10 cellular contexts compared by ENCODE assay signal in genomic region chr1:156704166-156704711, GRCh38. TPM values are rescaled to one million over a fixed set of nuclear protein-coding genes. Genes with fewer than 3 reads are reported as not detected.
DNase-seq lines count a peak whose midpoint lies in the region; ATAC-seq and TF ChIP-seq lines count a peak whose summit lies in the region.
"Had no signal": no experiment of that assay in that cellular context is flagged by ENCODE, and none has a peak within 500 bp of the region (broad histone marks: within the 10 kb centered on the region; RNA-seq: fewer than 3 reads in every experiment).

No MANE protein-coding gene starts in this region.

- H3K4me1 Mint-ChIP-seq in CD8-positive, alpha-beta T cell (ENCODE audit: low read depth), result peaks cover 37% of the 10 kb centered on the region

- no peak overlapping the region for H2AK5ac ChIP-seq in neuronal stem cell (ENCODE audit: low read depth, low read length)

- no peak for TF ChIP-seq CTCF in CD8-positive, alpha-beta T cell (IDR thresholded peaks at IDR 0.05)
- TF ChIP-seq CTCF in esophagus squamous epithelium (IDR thresholded peaks at IDR 0.05), result no peak

- POLR2A ChIA-PET in CD8-positive, alpha-beta T cell (lab: Charles Lee), result no interaction called here

- H3K14ac ChIP-seq in neuronal stem cell (ENCODE audit: low read length), result no peak overlapping the region

- H2AFZ ChIP-seq in neuronal stem cell (ENCODE audit: low read length), result no peak overlapping the region

- no peak for DNase-seq in CD8-positive, alpha-beta T cell
- DNase-seq in NT2/D1 (ENCODE audit: low read depth, low spot score) (no peak), esophagus squamous epithelium (lab: John Stamatoyannopoulos, UW) (no peak), neuronal stem cell (ENCODE audit: low spot score) (no peak), kidney glomerular epithelial cell (lab: John Stamatoyannopoulos, UW) (no peak), SIG-M5 (lab: John Stamatoyannopoulos, UW) (no peak), NCI-H146 treated with DMSO at 0.1 percent for 48 hours (lab: John Stamatoyannopoulos, UW; ENCODE audit: unreplicated experiment) (no peak)
- DNase-seq: activated naive CD8-positive, alpha-beta T cell treated with anti-CD3 and anti-CD28 coated beads, Interleukin-2, amount 10 ng/mL, durations not matched to agents 7 days and 5 days; NCI-H1436 had no signal

- H3K27me3 ChIP-seq in CD8-positive, alpha-beta T cell (ENCODE audit: insufficient read depth, low read length), result peaks cover 8% of the 10 kb centered on the region
- H3K27me3 ChIP-seq in NT2/D1 (ENCODE audit: insufficient read depth, insufficient read length), result no peaks in the 10 kb centered on the region
- H3K27me3 ChIP-seq in esophagus squamous epithelium, result peaks cover 0 to 53% (median 0%) of the 10 kb centered on the region in 4 donors
- no peaks in the 10 kb centered on the region for H3K27me3 ChIP-seq in neuronal stem cell (ENCODE audit: control insufficient read depth in 3 of 3, insufficient read depth in 3 of 3, low read depth in 1 of 3, low read length in 3 of 3)

- peaks cover 9% of the 10 kb centered on the region for H3K79me1 ChIP-seq in neuronal stem cell (ENCODE audit: low read depth, low read length)

- no peak overlapping the region for H3K27ac ChIP-seq in CD8-positive, alpha-beta T cell (ENCODE audit: low read depth, low read length)
- H3K27ac ChIP-seq in esophagus squamous epithelium (peak overlapping the region; percentile 17 to 84 (median 64)), neuronal stem cell (replicated peaks; ENCODE audit: low read length) (no peak overlapping the region)

- H3K4ac ChIP-seq in neuronal stem cell (ENCODE audit: low read length), result no peak overlapping the region

- H3K4me3 Mint-ChIP-seq in CD8-positive, alpha-beta T cell, result peak overlapping the region; percentile 43
- H3K4me3 Mint-ChIP-seq: activated naive CD8-positive, alpha-beta T cell treated with anti-CD3 and anti-CD28 coated beads, Interleukin-2, amount 10 ng/mL, durations not matched to agents 7 days and 5 days had no signal

- TF ChIP-seq POLR2A in esophagus squamous epithelium (IDR thresholded peaks at IDR 0.05) (no peak), GM18505 (IDR thresholded peaks at IDR 0.05; ENCODE audit: borderline replicate concordance, extremely low read depth, insufficient read depth, insufficient read length) (no peak)

- WGBS in esophagus squamous epithelium, 2 donors, result 23 to 31% methylated on average over 5 to 7 of the region's 10 CpGs
- WGBS in neuronal stem cell (ENCODE audit: extremely low coverage in 2 of 2, insufficient read length in 2 of 2, insufficient replicate concordance in 1 of 2), 2 donors, result no CpG with 5 or more reads among the region's 10 CpGs

- peaks cover 18% of the 10 kb centered on the region for H3K27me3 Mint-ChIP-seq in CD8-positive, alpha-beta T cell (ENCODE audit: low read depth)

- intact Hi-C loops in CD8-positive, alpha-beta T cell (cut with DNase I, micrococcal nuclease), result no loop called here
- intact Hi-C loops in esophagus squamous epithelium (cut with DNase I), result no loop called here

- H3K9me3 Mint-ChIP-seq in CD8-positive, alpha-beta T cell, result no peaks in the 10 kb centered on the region
- H3K9me3 Mint-ChIP-seq: activated naive CD8-positive, alpha-beta T cell treated with anti-CD3 and anti-CD28 coated beads, Interleukin-2, amount 10 ng/mL, durations not matched to agents 7 days and 5 days had no signal

- H3K23ac ChIP-seq in neuronal stem cell (ENCODE audit: low read depth, low read length, poor library complexity), result no peak overlapping the region

- no peak overlapping the region for H2BK5ac ChIP-seq in neuronal stem cell (ENCODE audit: low read length)

- H2BK12ac ChIP-seq in neuronal stem cell (ENCODE audit: low read length), result no peak overlapping the region

- H3K4me3 ChIP-seq in CD8-positive, alpha-beta T cell (ENCODE audit: low read depth, low read length), result no peak overlapping the region
- peak overlapping the region; percentile 91 for H3K4me3 ChIP-seq in NT2/D1 (ENCODE audit: insufficient read length, low read depth)
- H3K4me3 ChIP-seq in esophagus squamous epithelium, result peak overlapping the region; percentile 37 to 67 (median 54)
- H3K4me3 ChIP-seq in neuronal stem cell (ENCODE audit: low read length in 2 of 2), result peak overlapping the region; percentile 63 to 87

- no peak overlapping the region for H2BK15ac ChIP-seq in neuronal stem cell (ENCODE audit: low read length)

- H2BK120ac ChIP-seq in neuronal stem cell (ENCODE audit: low read depth, low read length), result no peak overlapping the region

- H3K9ac ChIP-seq in NT2/D1 (ENCODE audit: insufficient read length, low read depth) (peak overlapping the region; percentile 96), neuronal stem cell (ENCODE audit: low read depth, low read length, poor library complexity) (peak overlapping the region; percentile 56)

- peak overlapping the region; percentile 93 for H3K4me2 ChIP-seq in neuronal stem cell (ENCODE audit: insufficient read depth, low read length, poor library complexity, severe bottlenecking)

- H4K8ac ChIP-seq in neuronal stem cell (ENCODE audit: low read depth, low read length), result no peak overlapping the region

- H3K18ac ChIP-seq in neuronal stem cell (ENCODE audit: low read length), result peak overlapping the region; percentile 36

- H4K91ac ChIP-seq in neuronal stem cell (ENCODE audit: low read depth, low read length, poor library complexity), result no peak overlapping the region

- no peaks in the 10 kb centered on the region for H3K36me3 Mint-ChIP-seq in CD8-positive, alpha-beta T cell
- H3K36me3 Mint-ChIP-seq: activated naive CD8-positive, alpha-beta T cell treated with anti-CD3 and anti-CD28 coated beads, Interleukin-2, amount 10 ng/mL, durations not matched to agents 7 days and 5 days had no signal

- no peaks in the 10 kb centered on the region for H3K9me3 ChIP-seq in CD8-positive, alpha-beta T cell (ENCODE audit: low read length)
- H3K9me3 ChIP-seq in NT2/D1 (ENCODE audit: insufficient read depth, low read length) (no peaks in the 10 kb centered on the region; the same call in 1 of the 2 replicates), esophagus squamous epithelium (no peaks in the 10 kb centered on the region), neuronal stem cell (replicated peaks in 1 of 2; ENCODE audit: control insufficient read depth in 2 of 2, insufficient read depth in 1 of 2, low read depth in 1 of 2, low read length in 2 of 2) (no peaks in the 10 kb centered on the region)

- CTCF ChIA-PET in CD8-positive, alpha-beta T cell (lab: Charles Lee), result interaction anchor here (14.6 to 34.6 kb wide), 2 partner anchors 20 to 24 kb away, joined by 144 to 997 read pairs; partner anchors contain the start of genes ISG20L2, METTL25B and NES

- no peaks in the 10 kb centered on the region for H3K36me3 ChIP-seq in CD8-positive, alpha-beta T cell (ENCODE audit: insufficient read depth, low read length)
- H3K36me3 ChIP-seq in NT2/D1 (ENCODE audit: insufficient read depth, insufficient read length, low read length), result peaks cover 45% of the 10 kb centered on the region
- peaks cover 0 to 22% (median 7%) of the 10 kb centered on the region in 3 donors for H3K36me3 ChIP-seq in esophagus squamous epithelium
- H3K36me3 ChIP-seq in neuronal stem cell (replicated peaks in 1 of 2; ENCODE audit: control insufficient read depth in 2 of 2, insufficient read depth in 2 of 2, low read length in 2 of 2), result peaks cover 17 to 18% of the 10 kb centered on the region in 2 donors

- no peak for ATAC-seq in CD8-positive, alpha-beta T cell
- no peak for ATAC-seq in GM18505 (IDR thresholded peaks at IDR 0.05; ENCODE audit: unreplicated experiment)

- no peak overlapping the region for H3K27ac Mint-ChIP-seq in CD8-positive, alpha-beta T cell
- H3K27ac Mint-ChIP-seq: activated naive CD8-positive, alpha-beta T cell treated with anti-CD3 and anti-CD28 coated beads, Interleukin-2, amount 10 ng/mL, durations not matched to agents 7 days and 5 days had no signal

- peaks cover 41% of the 10 kb centered on the region for H3K4me1 ChIP-seq in CD8-positive, alpha-beta T cell (ENCODE audit: insufficient read depth, low read length)
- peaks cover 29% of the 10 kb centered on the region for H3K4me1 ChIP-seq in NT2/D1 (ENCODE audit: insufficient read depth, insufficient read length)
- H3K4me1 ChIP-seq in esophagus squamous epithelium, result peaks cover 55 to 88% (median 57%) of the 10 kb centered on the region in 3 donors
- H3K4me1 ChIP-seq in neuronal stem cell (ENCODE audit: control insufficient read depth in 2 of 2, insufficient read depth in 1 of 2, low read depth in 1 of 2, low read length in 2 of 2), result peaks cover 39 to 45% of the 10 kb centered on the region in 2 donors

RNA-seq across cellular contexts. Expression of gene CRABP2, which starts 1.1 kb away (rescaled TPM):
- 1 to 10 TPM; 4.6 to 5.4 TPM for total RNA-seq in CD8-positive, alpha-beta T cell
- total RNA-seq in esophagus squamous epithelium, result 100 to 1,000 TPM; 149 to 916 (median 441) TPM
- 479 TPM for polyA plus RNA-seq in neuronal stem cell (2013, experiment 1 of 2)
- polyA plus RNA-seq in neuronal stem cell (2013, experiment 2 of 2), result 474 TPM

RNA-seq across cellular contexts. Expression of gene METTL25B, which starts 24.0 kb away (rescaled TPM):
- 10 to 100 TPM in 1 of 2 experiments, 1 to 10 TPM in 1; 9.8 to 11.4 TPM for total RNA-seq in CD8-positive, alpha-beta T cell
- 10 to 100 TPM in 3 of 4 donors, 1 to 10 TPM in 1; 9.7 to 44.9 (median 17.6) TPM for total RNA-seq in esophagus squamous epithelium
- polyA plus RNA-seq in neuronal stem cell (2013, experiment 1 of 2), result 48.9 TPM
- 45.3 TPM for polyA plus RNA-seq in neuronal stem cell (2013, experiment 2 of 2)

RNA-seq across cellular contexts. Expression of gene ISG20L2, which starts 24.3 kb away (rescaled TPM):
- total RNA-seq in CD8-positive, alpha-beta T cell, result 10 to 100 TPM; 54.5 to 63.5 TPM
- total RNA-seq in esophagus squamous epithelium, result 10 to 100 TPM; 22.3 to 32.8 (median 28.4) TPM
- polyA plus RNA-seq in neuronal stem cell (2013, experiment 1 of 2), result 32.9 TPM
- polyA plus RNA-seq in neuronal stem cell (2013, experiment 2 of 2), result 33.3 TPM

RNA-seq across cellular contexts. Expression of gene NES, which starts 27.0 kb away (rescaled TPM):
- total RNA-seq in CD8-positive, alpha-beta T cell, result not detected
- 1 to 10 TPM; 3.5 to 8.0 (median 5.4) TPM for total RNA-seq in esophagus squamous epithelium
- 150 TPM for polyA plus RNA-seq in neuronal stem cell (2013, experiment 1 of 2)
- polyA plus RNA-seq in neuronal stem cell (2013, experiment 2 of 2), result 143 TPM
- total RNA-seq: activated naive CD8-positive, alpha-beta T cell treated with anti-CD3 and anti-CD28 coated beads, Interleukin-2, amount 10 ng/mL, durations not matched to agents 7 days and 5 days had no signal

RNA-seq across cellular contexts. Expression of gene MRPL24, which starts 36.6 kb away (rescaled TPM):
- 10 to 100 TPM in 1 of 2 experiments, 1 to 10 TPM in 1; 9.1 to 12.5 TPM for total RNA-seq in CD8-positive, alpha-beta T cell
- total RNA-seq in esophagus squamous epithelium, result 10 to 100 TPM; 39.5 to 45.8 (median 42.3) TPM
- 31.9 TPM for polyA plus RNA-seq in neuronal stem cell (2013, experiment 1 of 2)
- polyA plus RNA-seq in neuronal stem cell (2013, experiment 2 of 2), result 30.3 TPM

Comparison
In these comparisons a context has a peak if more than half of its experiments do, and no peak if none do; other contexts are left out.
1. H3K27ac ChIP-seq: peak in esophagus squamous epithelium (4 of 4); none in CD8-positive, alpha-beta T cell (single experiment) and neuronal stem cell (single experiment).
2. RNA of gene CRABP2, which starts 1.1 kb away (total RNA-seq): 149 to 916 TPM in esophagus squamous epithelium; 4.6 to 5.4 TPM in CD8-positive, alpha-beta T cell; every median in the first group is over 10 times any median in the second.